In genomic region chr3:50321844-50322385, GRCh38 we compare ENCODE assay signal across 8 cellular contexts. TPM values are rescaled to one million over a fixed set of nuclear protein-coding genes. Genes with fewer than 3 reads are reported as not detected.
DNase-seq lines count a peak whose midpoint lies in the region; ATAC-seq and TF ChIP-seq lines count a peak whose summit lies in the region.

No MANE protein-coding gene starts in this region.

- H3K27me3 ChIP-seq in BE2C (no peaks in the 10 kb centered on the region), GM23248 (replicated peaks; ENCODE audit: insufficient read depth) (no peaks in the 10 kb centered on the region), iPS-15b (ENCODE audit: control insufficient read depth, insufficient read depth, low read length) (no peaks in the 10 kb centered on the region)

- no peaks in the 10 kb centered on the region for H3K27me3 Mint-ChIP-seq in activated T-helper 17 cell treated with anti-CD3 and anti-CD28 coated beads, Interleukin-2, amount 50 U/mL, for 72 hours

- TF ChIP-seq CTCF in BE2C (IDR thresholded peaks at IDR 0.05; ENCODE audit: low read depth, low read length): peak; percentile 36

- TF ChIP-seq POLR2A in erythroblast (IDR thresholded peaks at IDR 0.05; ENCODE audit: low read length): no peak

- H4K20me1 ChIP-seq in GM23248 (ENCODE audit: insufficient read depth): no peaks in the 10 kb centered on the region

- H3K9me3 Mint-ChIP-seq in activated T-helper 17 cell treated with anti-CD3 and anti-CD28 coated beads, Interleukin-2, amount 50 U/mL, for 72 hours: no peaks in the 10 kb centered on the region

- H3K9me2 ChIP-seq in GM23248 (ENCODE audit: insufficient read depth): no peaks in the 10 kb centered on the region

- H3K4me2 ChIP-seq in GM23248 (ENCODE audit: unreplicated experiment): peak overlapping the region; percentile 91

- peak overlapping the region; percentile 88 for H3K4me3 Mint-ChIP-seq in activated T-helper 17 cell treated with anti-CD3 and anti-CD28 coated beads, Interleukin-2, amount 50 U/mL, for 72 hours

- H3K27ac Mint-ChIP-seq in activated T-helper 17 cell treated with anti-CD3 and anti-CD28 coated beads, Interleukin-2, amount 50 U/mL, for 72 hours: peak overlapping the region; percentile 88

- H3K36me3 ChIP-seq in BE2C (peaks cover 17% of the 10 kb centered on the region), GM23248 (ENCODE audit: low read depth) (no peaks in the 10 kb centered on the region), iPS-15b (ENCODE audit: control insufficient read depth, insufficient read depth, low read length) (peaks cover 38% of the 10 kb centered on the region)

- H3K4me1 ChIP-seq in BE2C (peaks cover 3% of the 10 kb centered on the region), GM23248 (ENCODE audit: insufficient read depth) (peaks cover 13% of the 10 kb centered on the region), iPS-15b (ENCODE audit: control insufficient read depth, insufficient read depth, low read length) (peaks cover 7% of the 10 kb centered on the region)

- H3K9ac ChIP-seq in GM23248: peak overlapping the region; percentile 96
- peak overlapping the region; percentile 100 for H3K9ac ChIP-seq in iPS-15b (ENCODE audit: low read depth, low read length)

- H3K4me3 ChIP-seq in BE2C (ENCODE audit: low read depth, low read length) (peak overlapping the region; percentile 21; the same call in 1 of the 2 replicates), GM23248 (peak overlapping the region; percentile 91), iPS-15b (ENCODE audit: low read depth, low read length) (peak overlapping the region; percentile 99)

- no peaks in the 10 kb centered on the region for H3F3A ChIP-seq in GM23248 (ENCODE audit: insufficient read depth)

- H3K36me3 Mint-ChIP-seq in activated T-helper 17 cell treated with anti-CD3 and anti-CD28 coated beads, Interleukin-2, amount 50 U/mL, for 72 hours (ENCODE audit: low read depth): peaks cover 11% of the 10 kb centered on the region

- 16 to 26% methylated on average over 21 to 28 of the region's 28 CpGs for WGBS in GM23248 (ENCODE audit: low coverage in 1 of 2, low lambda C conversion rate in 2 of 2, missing lambda C conversion rate in 2 of 2), 2 experiments

- no peaks in the 10 kb centered on the region for H3K9me3 ChIP-seq in BE2C
- H3K9me3 ChIP-seq in GM23248 (ENCODE audit: low read depth): no peaks in the 10 kb centered on the region
- H3K9me3 ChIP-seq in iPS-15b (ENCODE audit: control insufficient read depth, insufficient read depth, low read length): no peaks in the 10 kb centered on the region

- peaks cover 12% of the 10 kb centered on the region for H3K4me1 Mint-ChIP-seq in activated T-helper 17 cell treated with anti-CD3 and anti-CD28 coated beads, Interleukin-2, amount 50 U/mL, for 72 hours

- H2AFZ ChIP-seq in GM23248: peak overlapping the region; percentile 93

- peak; percentile 19 for ATAC-seq in activated T-helper 17 cell treated with anti-CD3 and anti-CD28 coated beads, Interleukin-2, amount 50 U/mL, for 72 hours (replicated peaks)
- ATAC-seq in stimulated activated naive CD8-positive, alpha-beta T cell treated with anti-CD3 and anti-CD28 coated beads, Interleukin-15, Interleukin-2, amounts not matched to agents 100 U/mL and 50 U/mL, for 24 hours: peak; percentile 3
- ATAC-seq in HG03457 (IDR thresholded peaks at IDR 0.05; ENCODE audit: unreplicated experiment): no peak

- in situ Hi-C loops in GM23248 (cut with MboI): no loop called here

- H3K79me2 ChIP-seq in GM23248 (ENCODE audit: insufficient read depth): peaks cover 35% of the 10 kb centered on the region

- no peak for DNase-seq in BE2C
- no peak for DNase-seq in GM23248
- DNase-seq in stimulated activated naive CD8-positive, alpha-beta T cell treated with anti-CD3 and anti-CD28 coated beads, Interleukin-15, Interleukin-2, amounts not matched to agents 100 U/mL and 50 U/mL, for 24 hours: no peak
- DNase-seq in EL: no peak
- no peak for DNase-seq in erythroblast (lab: John Stamatoyannopoulos, UW)

- no peak overlapping the region for H3K27ac ChIP-seq in GM23248

RNA-seq across cellular contexts. Expression of gene HYAL2, which starts 0.6 kb away (rescaled TPM):
- polyA plus RNA-seq in BE2C (2012; ENCODE audit: insufficient read depth, insufficient read length, low read depth): 73.0 TPM
- 47.8 and 48.0 TPM in 2 replicates for total RNA-seq in GM23248 (2014; rRNA removed; shearing (Covaris generic))
- 33.6 and 35.8 TPM in 2 replicates for polyA plus RNA-seq in GM23248 (2016; fragmentation: Nextera tagmentation; extraction: Ambion mirVana)
- 1 to 10 TPM; 5.1 to 8.5 TPM for total RNA-seq in activated T-helper 17 cell treated with anti-CD3 and anti-CD28 coated beads, Interleukin-2, amount 50 U/mL, for 72 hours

RNA-seq across cellular contexts. Expression of gene TUSC2, which starts 6.1 kb away (rescaled TPM):
- polyA plus RNA-seq in BE2C (2012; ENCODE audit: insufficient read depth, insufficient read length, low read depth): 72.1 TPM
- 14.3 and 32.5 TPM in 2 replicates for total RNA-seq in GM23248 (2014; rRNA removed; shearing (Covaris generic))
- 45.7 and 46.5 TPM in 2 replicates for polyA plus RNA-seq in GM23248 (2016; fragmentation: Nextera tagmentation; extraction: Ambion mirVana)
- total RNA-seq in activated T-helper 17 cell treated with anti-CD3 and anti-CD28 coated beads, Interleukin-2, amount 50 U/mL, for 72 hours: 10 to 100 TPM; 13.9 to 19.3 TPM

RNA-seq across cellular contexts. Expression of gene HYAL1, which starts 18.5 kb away (rescaled TPM):
- 1.2 TPM for polyA plus RNA-seq in BE2C (2012; ENCODE audit: insufficient read depth, insufficient read length, low read depth)
- 0.51 TPM in 1 of 2 replicates, not detected in the other for total RNA-seq in GM23248 (2014; rRNA removed; shearing (Covaris generic))
- polyA plus RNA-seq in GM23248 (2016; fragmentation: Nextera tagmentation; extraction: Ambion mirVana): 0.09 and 0.20 TPM in 2 replicates
- total RNA-seq in activated T-helper 17 cell treated with anti-CD3 and anti-CD28 coated beads, Interleukin-2, amount 50 U/mL, for 72 hours: under 1 TPM in 1 of 2 donors, not detected in 1; 0.29 TPM

RNA-seq across cellular contexts. Expression of gene RASSF1, which starts 18.7 kb away (rescaled TPM):
- 36.7 TPM for polyA plus RNA-seq in BE2C (2012; ENCODE audit: insufficient read depth, insufficient read length, low read depth)
- total RNA-seq in GM23248 (2014; rRNA removed; shearing (Covaris generic)): 57.5 and 68.7 TPM in 2 replicates
- 56.4 and 59.0 TPM in 2 replicates for polyA plus RNA-seq in GM23248 (2016; fragmentation: Nextera tagmentation; extraction: Ambion mirVana)
- total RNA-seq in activated T-helper 17 cell treated with anti-CD3 and anti-CD28 coated beads, Interleukin-2, amount 50 U/mL, for 72 hours: 100 to 1,000 TPM in 1 of 2 donors, 10 to 100 TPM in 1; 85.8 to 139 TPM

RNA-seq across cellular contexts. Expression of gene HYAL3, which starts 22.7 kb away (rescaled TPM):
- polyA plus RNA-seq in BE2C (2012; ENCODE audit: insufficient read depth, insufficient read length, low read depth): 4.2 TPM
- total RNA-seq in GM23248 (2014; rRNA removed; shearing (Covaris generic)): 3.0 and 9.6 TPM in 2 replicates
- polyA plus RNA-seq in GM23248 (2016; fragmentation: Nextera tagmentation; extraction: Ambion mirVana): 5.7 and 7.6 TPM in 2 replicates
- 10 to 100 TPM; 12.2 to 13.0 TPM for total RNA-seq in activated T-helper 17 cell treated with anti-CD3 and anti-CD28 coated beads, Interleukin-2, amount 50 U/mL, for 72 hours

Comparison
In these comparisons a context has a peak if more than half of its experiments do, and no peak if none do; other contexts are left out.
1. H3K4me3 ChIP-seq: peak in every context shown above with its lines; median percentile 99 in iPS-15b; 91 in GM23248; 21 in BE2C.